Comparison of ENCODE assay signal across 2 cellular contexts in the genomic region with DNA sequence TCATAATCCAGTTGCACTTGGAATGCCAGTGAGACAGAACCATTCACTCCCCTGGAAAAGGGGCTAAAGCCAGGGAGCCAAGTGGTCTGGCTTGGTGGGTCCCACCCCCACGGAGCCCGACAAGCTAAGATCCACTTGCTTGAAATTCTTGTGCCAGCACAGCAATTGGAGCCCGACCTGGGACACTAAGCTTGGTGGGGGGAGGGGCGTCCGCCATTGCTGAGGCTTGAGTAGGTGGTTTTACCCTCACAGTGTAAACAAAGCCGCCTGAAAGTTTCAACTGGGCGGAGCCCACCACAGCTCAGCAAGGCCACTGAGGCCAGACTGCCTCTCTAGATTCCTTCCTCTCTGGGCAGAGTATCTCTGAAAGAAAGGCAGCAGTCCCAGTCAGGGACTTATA.
TF ChIP-seq lines count a peak whose summit lies in the region.

No MANE protein-coding gene starts in this region.

TF ChIP-seq in H1, 55 proteins besides CTCF, POLR2A, EP300 and RAD21:
- TF ChIP-seq YY1 (IDR thresholded peaks at IDR 0.05; ENCODE audit: low read depth, low read length) = peak; percentile 55; the same call in 1 of the 2 replicates
- no peak for TF ChIP-seq SUZ12 (IDR thresholded peaks at IDR 0.05; ENCODE audit: low read length)
- TF ChIP-seq BRCA1 (IDR thresholded peaks at IDR 0.05; ENCODE audit: low read depth, low read length) = no peak
- TF ChIP-seq NANOG (IDR thresholded peaks at IDR 0.05; ENCODE audit: insufficient read depth, low read depth, low read length, poor library complexity, severe bottlenecking) = no peak
- TF ChIP-seq, protein P1, sequence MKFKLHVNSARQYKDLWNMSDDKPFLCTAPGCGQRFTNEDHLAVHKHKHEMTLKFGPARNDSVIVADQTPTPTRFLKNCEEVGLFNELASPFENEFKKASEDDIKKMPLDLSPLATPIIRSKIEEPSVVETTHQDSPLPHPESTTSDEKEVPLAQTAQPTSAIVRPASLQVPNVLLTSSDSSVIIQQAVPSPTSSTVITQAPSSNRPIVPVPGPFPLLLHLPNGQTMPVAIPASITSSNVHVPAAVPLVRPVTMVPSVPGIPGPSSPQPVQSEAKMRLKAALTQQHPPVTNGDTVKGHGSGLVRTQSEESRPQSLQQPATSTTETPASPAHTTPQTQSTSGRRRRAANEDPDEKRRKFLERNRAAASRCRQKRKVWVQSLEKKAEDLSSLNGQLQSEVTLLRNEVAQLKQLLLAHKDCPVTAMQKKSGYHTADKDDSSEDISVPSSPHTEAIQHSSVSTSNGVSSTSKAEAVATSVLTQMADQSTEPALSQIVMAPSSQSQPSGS (IDR thresholded peaks at IDR 0.05; ENCODE audit: low read length) = no peak
- TF ChIP-seq POLR2AphosphoS5 (IDR thresholded peaks at IDR 0.05; ENCODE audit: low read depth, low read length) = no peak
- no peak for TF ChIP-seq KDM4A (IDR thresholded peaks at IDR 0.05; ENCODE audit: low read depth, low read length, severe bottlenecking)
TF ChIP-seq in H1: peak in this region for 1.

TF ChIP-seq in SK-N-SH treated with all-trans-retinoic acid at 6 μM for 48 hours, 23 proteins besides CTCF, POLR2A, EP300 and RAD21:
- TF ChIP-seq GLIS3 (CRISPR knock-in tag; IDR thresholded peaks at IDR 0.05) = no peak
